16 cellular contexts compared by ENCODE assay signal in the genomic region with DNA sequence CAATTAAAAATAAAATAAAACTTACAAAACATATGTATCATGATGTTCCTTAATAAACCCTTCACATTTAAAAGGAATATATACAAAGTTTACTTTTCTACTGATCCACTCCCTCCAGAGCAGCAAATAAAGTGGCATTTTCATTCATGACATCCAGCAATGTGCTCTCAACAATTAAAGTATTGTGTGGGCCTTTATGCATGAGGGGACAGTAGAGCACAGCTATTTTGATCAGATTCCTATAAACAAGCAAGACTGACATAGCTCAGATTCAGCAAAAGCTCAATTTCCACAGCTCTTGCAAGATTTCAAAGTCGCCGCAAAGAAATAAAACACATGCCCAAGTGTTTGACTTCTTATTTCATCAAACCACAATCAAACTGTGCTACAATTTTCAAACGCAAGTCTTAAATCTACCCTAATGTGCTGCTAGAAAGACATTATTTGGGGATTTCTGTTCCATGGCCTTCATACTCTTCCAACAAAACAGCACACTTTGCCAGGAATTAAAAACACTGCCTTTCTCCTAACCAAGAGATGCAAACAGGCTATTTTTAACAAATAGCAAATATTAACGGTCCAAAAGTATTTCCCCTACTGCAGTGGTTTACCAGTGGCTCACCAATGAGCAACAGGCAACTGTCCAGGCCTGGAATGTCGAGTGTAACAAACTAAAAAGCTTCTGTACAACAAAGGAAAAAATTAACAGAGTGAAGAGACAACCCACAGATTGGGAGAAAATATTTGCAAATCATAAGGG. TPM values are rescaled to one million over a fixed set of nuclear protein-coding genes. Genes with fewer than 3 reads are reported as not detected.
DNase-seq lines count a peak whose midpoint lies in the region; ATAC-seq and TF ChIP-seq lines count a peak whose summit lies in the region.
"Had no signal": no experiment of that assay in that cellular context is flagged by ENCODE, and none has a peak within 500 bp of the region (broad histone marks: within the 10 kb centered on the region; RNA-seq: fewer than 3 reads in every experiment).

No MANE protein-coding gene starts in this region.

- H3K4me1 Mint-ChIP-seq in CD14-positive monocyte: peaks cover 10% of the 10 kb centered on the region

- peaks cover 0 to 2% (median 0%) of the 10 kb centered on the region in 7 donors for H3K9me3 Mint-ChIP-seq in CD14-positive monocyte
- H3K9me3 Mint-ChIP-seq: T-cell had no signal

- H3K27ac ChIP-seq in left lung (no peak overlapping the region), temporal lobe (ENCODE audit: low read depth, low read length) (peak overlapping the region; percentile 24)
- H3K27ac ChIP-seq: C4-2B, testis had no signal

- H3K4me3 Mint-ChIP-seq in CD14-positive monocyte: no peak overlapping the region
- H3K4me3 Mint-ChIP-seq: T-cell had no signal

- peaks cover 14 to 24% of the 10 kb centered on the region in 2 donors for H3K36me3 Mint-ChIP-seq in CD14-positive monocyte

- no peak overlapping the region for H3K4me3 ChIP-seq in choroid plexus epithelial cell (ENCODE audit: low read depth, low read length)
- no peak overlapping the region for H3K4me3 ChIP-seq in left lung
- H3K4me3 ChIP-seq: testis had no signal

- H3K36me3 ChIP-seq in left lung: no peaks in the 10 kb centered on the region
- H3K36me3 ChIP-seq: WERI-Rb-1 had no signal

- ATAC-seq in left lung: peak; percentile 64
- ATAC-seq in GM21619 (IDR thresholded peaks at IDR 0.05; ENCODE audit: unreplicated experiment): no peak
- ATAC-seq: right cardiac atrium, T-cell had no signal

- peak; percentile 30 for DNase-seq in HCEC 1CT
- DNase-seq in choroid plexus epithelial cell (ENCODE audit: low read depth): peak; percentile 21
- DNase-seq in left lung: peak in 1 of 2 donors; percentile 49
- DNase-seq in CD14-positive monocyte (ENCODE audit: low spot score): no peak
- DNase-seq in ecto neural progenitor cell (ENCODE audit: low spot score): no peak
- no peak for DNase-seq in posterior vena cava (ENCODE audit: low spot score)
- DNase-seq: effector CD4-positive, alpha-beta T cell; NCI-H774; right cardiac atrium; T-cell; testis; WERI-Rb-1 had no signal

- H3K4me1 ChIP-seq in left lung: no peaks in the 10 kb centered on the region
- H3K4me1 ChIP-seq: testis had no signal

- TF ChIP-seq CTCF in choroid plexus epithelial cell (conservative IDR thresholded peaks at IDR 0.05; ENCODE audit: low read depth, low read length): no peak
- no peak for TF ChIP-seq CTCF in left lung (IDR thresholded peaks at IDR 0.05)
- TF ChIP-seq CTCF in CD14-positive monocyte (IDR thresholded peaks at IDR 0.05): no peak

- H3K27ac Mint-ChIP-seq in CD14-positive monocyte: peak overlapping the region in 2 of 7 donors; percentile 16 to 51
- H3K27ac Mint-ChIP-seq: T-cell had no signal

- H3K27me3 Mint-ChIP-seq in CD14-positive monocyte (ENCODE audit: low read depth in 3 of 3): peaks cover 0 to 1% (median 0%) of the 10 kb centered on the region in 3 donors
- H3K27me3 Mint-ChIP-seq: T-cell had no signal

- intact Hi-C loops in left lung (cut with DNase I) (no loop called here), CD14-positive monocyte (cut with micrococcal nuclease) (no loop called here), posterior vena cava (cut with DNase I) (no loop called here)

- H3K27me3 ChIP-seq in left lung: no peaks in the 10 kb centered on the region
- H3K27me3 ChIP-seq: testis had no signal

- no peaks in the 10 kb centered on the region for H3K9me3 ChIP-seq in left lung
- H3K9me3 ChIP-seq: testis had no signal

RNA-seq across cellular contexts. Expression of a gene that starts 52.3 kb away (rescaled TPM):
- total RNA-seq in left lung (10 to 100 TPM; 15.8 to 20.7 TPM), temporal lobe (5.7 TPM), posterior vena cava (1 to 10 TPM; 6.1 to 8.7 TPM)
- polyA plus RNA-seq in CD14-positive monocyte: 1 to 10 TPM; 6.8 to 8.1 TPM
- polyA plus RNA-seq: neural cell had no signal

Comparison
In these comparisons a context has a peak if more than half of its experiments do, and no peak if none do; other contexts are left out.
1. DNase-seq: peak in HCEC 1CT (single experiment) and choroid plexus epithelial cell (single experiment); none in CD14-positive monocyte (single experiment), ecto neural progenitor cell (single experiment) and posterior vena cava (single experiment).